Comparison of ENCODE assay signal across 9 cellular contexts in the genomic region with DNA sequence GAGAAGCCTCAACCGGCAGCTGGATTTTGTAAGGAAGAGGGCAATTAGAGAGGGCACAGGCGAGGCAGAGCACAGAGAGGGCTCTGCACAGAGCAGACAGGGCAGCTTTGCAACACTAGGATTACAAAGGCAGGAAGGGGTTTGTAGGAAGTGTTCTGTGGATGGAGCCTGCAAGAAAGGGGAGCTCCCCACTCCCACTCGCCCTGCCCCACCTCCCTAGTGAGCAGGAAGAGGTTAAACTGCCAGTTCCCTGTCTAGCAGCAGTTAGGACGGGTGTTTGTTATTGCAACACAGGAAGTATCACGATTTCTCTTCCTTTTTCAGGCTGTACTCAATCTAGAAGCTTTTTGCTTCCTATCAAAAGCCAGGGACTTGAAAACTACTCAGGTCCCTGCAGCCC.
DNase-seq lines count a peak whose midpoint lies in the region; ATAC-seq, FAIRE-seq and TF ChIP-seq lines count a peak whose summit lies in the region.
"Had no signal": no experiment of that assay in that cellular context is flagged by ENCODE, and none has a peak within 500 bp of the region (broad histone marks: within the 10 kb centered on the region; RNA-seq: fewer than 3 reads in every experiment).

No MANE protein-coding gene starts in this region.

- POLR2A ChIA-PET in activated CD4-positive, alpha-beta T cell treated with anti-CD3 and anti-CD28 coated beads, Interleukin-2, amount 10 ng/mL, durations not matched to agents 7 days and 5 days (lab: Charles Lee), result interaction anchor here (0.6 to 1.5 kb wide), 4 partner anchors 38 to 122 kb away, joined by 3 to 4 read pairs (median 4); no protein-coding TSS in a partner anchor

- TF ChIP-seq POLR2A in GM12891 (IDR thresholded peaks at IDR 0.05; ENCODE audit: low read depth, low read length) (no peak), thyroid gland (IDR thresholded peaks at IDR 0.05) (no peak)

- H3K27ac Mint-ChIP-seq in activated CD4-positive, alpha-beta T cell treated with anti-CD3 and anti-CD28 coated beads, Interleukin-2, amount 10 ng/mL, durations not matched to agents 7 days and 5 days, result peak overlapping the region; percentile 94

- no peaks in the 10 kb centered on the region for H3K27me3 ChIP-seq in right atrium auricular region
- H3K27me3 ChIP-seq in thyroid gland, result no peaks in the 10 kb centered on the region

- peaks cover 36% of the 10 kb centered on the region for H3K36me3 Mint-ChIP-seq in activated CD4-positive, alpha-beta T cell treated with anti-CD3 and anti-CD28 coated beads, Interleukin-2, amount 10 ng/mL, durations not matched to agents 7 days and 5 days (ENCODE audit: low read depth)

- peaks cover 87% of the 10 kb centered on the region for H3K4me1 Mint-ChIP-seq in activated CD4-positive, alpha-beta T cell treated with anti-CD3 and anti-CD28 coated beads, Interleukin-2, amount 10 ng/mL, durations not matched to agents 7 days and 5 days

- H3K36me3 ChIP-seq in right atrium auricular region (no peaks in the 10 kb centered on the region), thyroid gland (no peaks in the 10 kb centered on the region)

- H3K9me3 Mint-ChIP-seq in activated CD4-positive, alpha-beta T cell treated with anti-CD3 and anti-CD28 coated beads, Interleukin-2, amount 10 ng/mL, durations not matched to agents 7 days and 5 days, result no peaks in the 10 kb centered on the region

- TF ChIP-seq CTCF in right atrium auricular region (IDR thresholded peaks at IDR 0.05) (no peak), thyroid gland (IDR thresholded peaks at IDR 0.05) (no peak)

- peaks cover 0 to 43% of the 10 kb centered on the region in 2 donors for H3K4me1 ChIP-seq in right atrium auricular region
- H3K4me1 ChIP-seq in thyroid gland, result peaks cover 0 to 2% of the 10 kb centered on the region in 2 donors

- H3K9me3 ChIP-seq in right atrium auricular region (no peaks in the 10 kb centered on the region), thyroid gland (no peaks in the 10 kb centered on the region)

- ATAC-seq in HG03469 (IDR thresholded peaks at IDR 0.05; ENCODE audit: unreplicated experiment), result peak; percentile 59

- intact Hi-C loops in thyroid gland (cut with DNase I), result no loop called here

- CTCF ChIA-PET in activated CD4-positive, alpha-beta T cell treated with anti-CD3 and anti-CD28 coated beads, Interleukin-2, amount 10 ng/mL, durations not matched to agents 7 days and 5 days (lab: Charles Lee), result interaction anchor here (1.0 to 1.8 kb wide), 2 partner anchors 14 to 125 kb away, joined by 3 to 5 read pairs; a partner anchor contains a TSS

- H3K27ac ChIP-seq in right atrium auricular region, result peak overlapping the region; percentile 2 to 35
- no peak overlapping the region for H3K27ac ChIP-seq in thyroid gland

- FAIRE-seq in GM12891 (lab: Jason Lieb, UNC), result peak; percentile 26
- FAIRE-seq: endometrium had no signal

- 35 to 42% methylated on average over 5 of the region's 5 CpGs for WGBS in thyroid gland, 2 donors

- H3K4me3 ChIP-seq in right atrium auricular region, result no peak overlapping the region
- no peak overlapping the region for H3K4me3 ChIP-seq in thyroid gland (replicated peaks in 1 of 3)

- H3K4me3 Mint-ChIP-seq in activated CD4-positive, alpha-beta T cell treated with anti-CD3 and anti-CD28 coated beads, Interleukin-2, amount 10 ng/mL, durations not matched to agents 7 days and 5 days, result peak overlapping the region; percentile 70

- no peaks in the 10 kb centered on the region for H3K27me3 Mint-ChIP-seq in activated CD4-positive, alpha-beta T cell treated with anti-CD3 and anti-CD28 coated beads, Interleukin-2, amount 10 ng/mL, durations not matched to agents 7 days and 5 days

- DNase-seq in GM12891 (ENCODE audit: insufficient read length, low spot score), result no peak
- peak; percentile 72 for DNase-seq in activated CD4-positive, alpha-beta T cell treated with anti-CD3 and anti-CD28 coated beads, Interleukin-2, amount 10 ng/mL, durations not matched to agents 7 days and 5 days
- no peak for DNase-seq in right atrium auricular region (ENCODE audit: low spot score)
- DNase-seq in stimulated activated CD8-positive, alpha-beta memory T cell treated with anti-CD3 and anti-CD28 coated beads, Interleukin-4, amount 100 ng/mL, for 48 hours, result peak; percentile 62
- no peak for DNase-seq in thyroid gland
- no peak for DNase-seq in NCI-H446 (lab: John Stamatoyannopoulos, UW)
- DNase-seq in activated CD4-positive, CD25-positive, alpha-beta regulatory T cell (lab: John Stamatoyannopoulos, UW), result no peak

TF ChIP-seq in GM12891, 5 proteins besides CTCF, POLR2A, EP300 and RAD21:
- TF ChIP-seq POLR2AphosphoS5 (IDR thresholded peaks at IDR 0.05; ENCODE audit: low read depth, low read length) (no peak), POU2F2 (IDR thresholded peaks at IDR 0.05; ENCODE audit: low read depth, low read length) (no peak), PAX5 (IDR thresholded peaks at IDR 0.05; ENCODE audit: insufficient read depth, low read length, severe bottlenecking) (no peak), TAF1 (IDR thresholded peaks at IDR 0.05; ENCODE audit: low read depth, low read length) (no peak), SPI1 (IDR thresholded peaks at IDR 0.05; ENCODE audit: low read depth, low read length) (no peak)
TF ChIP-seq in GM12891: peak in this region for 0.

Comparison
In these comparisons a context has a peak if more than half of its experiments do, and no peak if none do; other contexts are left out.
1. DNase-seq: peak in activated CD4-positive, alpha-beta T cell treated with anti-CD3 and anti-CD28 coated beads, Interleukin-2, amount 10 ng/mL, durations not matched to agents 7 days and 5 days (single experiment) and stimulated activated CD8-positive, alpha-beta memory T cell treated with anti-CD3 and anti-CD28 coated beads, Interleukin-4, amount 100 ng/mL, for 48 hours (single experiment); none in GM12891 (single experiment), right atrium auricular region (single experiment), thyroid gland (0 of 2), NCI-H446 (0 of 2) and activated CD4-positive, CD25-positive, alpha-beta regulatory T cell (0 of 4).
2. H3K27ac ChIP-seq: peak in right atrium auricular region (2 of 2); none in thyroid gland (0 of 3).